Comparison of ENCODE assay signal across 15 cellular contexts in the genomic region with DNA sequence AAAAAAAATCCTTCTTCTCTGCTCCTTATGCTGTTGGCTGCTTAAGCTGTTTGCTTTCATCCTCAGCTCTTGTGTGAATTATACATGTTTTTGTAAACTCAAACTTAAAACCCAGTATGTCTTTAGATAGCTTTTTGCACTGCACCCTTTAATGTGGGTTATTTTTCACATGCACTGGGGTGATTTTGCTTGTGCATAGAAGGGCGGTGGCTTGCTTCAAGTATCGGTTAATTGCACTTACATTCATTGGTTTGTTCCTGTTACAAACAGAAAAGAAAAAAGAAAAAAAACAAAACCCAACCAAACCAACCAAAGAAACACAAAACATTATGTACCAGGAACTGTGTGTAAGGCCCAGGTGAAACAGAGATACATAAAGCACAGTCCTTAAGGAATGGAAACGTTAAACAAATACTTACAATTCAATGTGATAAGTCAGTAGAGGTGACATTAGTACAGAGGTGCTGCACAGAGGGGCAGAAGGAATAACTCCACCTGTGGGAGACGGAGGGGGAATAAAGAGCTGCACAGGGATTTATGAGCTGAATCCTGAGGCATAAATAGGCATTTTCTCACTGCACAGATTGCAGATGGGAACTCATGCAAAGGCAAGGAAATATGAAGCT.
DNase-seq lines count a peak whose midpoint lies in the region; ATAC-seq and TF ChIP-seq lines count a peak whose summit lies in the region.
"Had no signal": no experiment of that assay in that cellular context is flagged by ENCODE, and none has a peak within 500 bp of the region (broad histone marks: within the 10 kb centered on the region; RNA-seq: fewer than 3 reads in every experiment).

No MANE protein-coding gene starts in this region.

- TF ChIP-seq CTCF in GM13977 (IDR thresholded peaks at IDR 0.05; ENCODE audit: extremely low read depth, insufficient read depth, missing control alignments) (peak; percentile 3), left lung (IDR thresholded peaks at IDR 0.05) (no peak), vagina (IDR thresholded peaks at IDR 0.05) (no peak)

- H3K4me1 Mint-ChIP-seq in activated naive CD4-positive, alpha-beta T cell treated with anti-CD3 and anti-CD28 coated beads, Interleukin-2, amount 10 ng/mL, durations not matched to agents 7 days and 5 days, result peaks cover 17% of the 10 kb centered on the region
- H3K4me1 Mint-ChIP-seq: B cell had no signal

- peaks cover 4% of the 10 kb centered on the region for H3K27me3 Mint-ChIP-seq in activated naive CD4-positive, alpha-beta T cell treated with anti-CD3 and anti-CD28 coated beads, Interleukin-2, amount 10 ng/mL, durations not matched to agents 7 days and 5 days
- H3K27me3 Mint-ChIP-seq: B cell had no signal

- H3K36me3 ChIP-seq in left lung, result no peaks in the 10 kb centered on the region
- H3K36me3 ChIP-seq in vagina, result no peaks in the 10 kb centered on the region

- no peak for TF ChIP-seq POLR2A in vagina (IDR thresholded peaks at IDR 0.05)

- H3K36me3 Mint-ChIP-seq in activated naive CD4-positive, alpha-beta T cell treated with anti-CD3 and anti-CD28 coated beads, Interleukin-2, amount 10 ng/mL, durations not matched to agents 7 days and 5 days, result no peaks in the 10 kb centered on the region
- H3K36me3 Mint-ChIP-seq in activated naive CD4-positive, alpha-beta T cell treated with anti-CD3 and anti-CD28 coated beads, Interleukin-2, amount 50 U/mL, for 72 hours, result no peaks in the 10 kb centered on the region

- peaks cover 7% of the 10 kb centered on the region for H3K9me3 Mint-ChIP-seq in activated naive CD4-positive, alpha-beta T cell treated with anti-CD3 and anti-CD28 coated beads, Interleukin-2, amount 10 ng/mL, durations not matched to agents 7 days and 5 days
- peaks cover 0 to 4% of the 10 kb centered on the region in 2 donors for H3K9me3 Mint-ChIP-seq in activated naive CD4-positive, alpha-beta T cell treated with anti-CD3 and anti-CD28 coated beads, Interleukin-2, amount 50 U/mL, for 72 hours

- H3K4me1 ChIP-seq in left lung (no peaks in the 10 kb centered on the region), vagina (no peaks in the 10 kb centered on the region)

- H3K4me3 ChIP-seq in left lung, result no peak overlapping the region
- no peak overlapping the region for H3K4me3 ChIP-seq in vagina

- H3K27me3 ChIP-seq in left lung, result no peaks in the 10 kb centered on the region
- no peaks in the 10 kb centered on the region for H3K27me3 ChIP-seq in vagina

- H3K9me3 ChIP-seq in left lung (peaks cover 0 to 3% of the 10 kb centered on the region in 2 donors), vagina (no peaks in the 10 kb centered on the region)
- H3K9me3 ChIP-seq: SK-N-SH had no signal

- intact Hi-C loops in left lung (cut with DNase I) (loop anchor here in 1 of 2 donors (10.0 kb wide), 1 partner anchor 743 kb away; no protein-coding TSS in a partner anchor), vagina (cut with DNase I) (no loop called here)

- no peak for DNase-seq in activated naive CD4-positive, alpha-beta T cell treated with anti-CD3 and anti-CD28 coated beads, Interleukin-2, amount 10 ng/mL, durations not matched to agents 7 days and 5 days
- no peak for DNase-seq in activated naive CD4-positive, alpha-beta T cell treated with anti-CD3 and anti-CD28 coated beads, Interleukin-2, amount 50 U/mL, for 72 hours (ENCODE audit: low spot score in 2 of 2)
- DNase-seq in GM13977 (ENCODE audit: low spot score), result no peak
- peak; percentile 60 for DNase-seq in NCI-H748 (lab: John Stamatoyannopoulos, UW; ENCODE audit: unreplicated experiment)
- DNase-seq in left lung, result no peak
- no peak for DNase-seq in vagina (ENCODE audit: extremely low spot score in 2 of 2)
- DNase-seq: COR-L47; NCI-H187 treated with DMSO at 0.1 percent for 48 hours; NCI-H226; NK-92 treated with Interleukin-12 subunit alpha and Interleukin-12 subunit beta, amount 100 ng/mL, for 24 hours; SHP77 treated with DMSO at 0.1 percent for 48 hours; SK-N-SH had no signal

- ATAC-seq in activated naive CD4-positive, alpha-beta T cell treated with anti-CD3 and anti-CD28 coated beads, Interleukin-2, amount 50 U/mL, for 72 hours, result no peak
- ATAC-seq in left lung (peak; percentile 80), HG03521 (IDR thresholded peaks at IDR 0.05; ENCODE audit: unreplicated experiment) (no peak), GM18511 (IDR thresholded peaks at IDR 0.05; ENCODE audit: unreplicated experiment) (no peak)

- H3K4me3 Mint-ChIP-seq in activated naive CD4-positive, alpha-beta T cell treated with anti-CD3 and anti-CD28 coated beads, Interleukin-2, amount 10 ng/mL, durations not matched to agents 7 days and 5 days, result no peak overlapping the region
- H3K4me3 Mint-ChIP-seq: B cell had no signal

- H3K27ac ChIP-seq in left lung (no peak overlapping the region), vagina (no peak overlapping the region)

- in situ Hi-C loops in GM13977 (cut with MboI; ENCODE audit: low pct_unique_long_range_greater_than_20kb, low sequenced_read_pairs, unreplicated experiment), result loop anchor here (25.0 kb wide), 1 partner anchor 606 kb away; no protein-coding TSS in a partner anchor

- CTCF ChIA-PET in activated naive CD4-positive, alpha-beta T cell treated with anti-CD3 and anti-CD28 coated beads, Interleukin-2, amount 10 ng/mL, durations not matched to agents 7 days and 5 days (lab: Charles Lee), result interaction anchor here (0.6 to 4.5 kb wide), 14 partner anchors 10 to 748 kb away, joined by 3 to 43 read pairs (median 4); partner anchors contain the start of gene PELI2

- peak overlapping the region; percentile 64 for H3K27ac Mint-ChIP-seq in activated naive CD4-positive, alpha-beta T cell treated with anti-CD3 and anti-CD28 coated beads, Interleukin-2, amount 10 ng/mL, durations not matched to agents 7 days and 5 days
- no peak overlapping the region for H3K27ac Mint-ChIP-seq in activated naive CD4-positive, alpha-beta T cell treated with anti-CD3 and anti-CD28 coated beads, Interleukin-2, amount 50 U/mL, for 72 hours
- H3K27ac Mint-ChIP-seq: B cell had no signal
